Comparison of ENCODE assay signal across 18 cellular contexts in genomic region chr20:48875914-48876240, GRCh38. TPM values are rescaled to one million over a fixed set of nuclear protein-coding genes. Genes with fewer than 3 reads are reported as not detected.
DNase-seq lines count a peak whose midpoint lies in the region; ATAC-seq, FAIRE-seq and TF ChIP-seq lines count a peak whose summit lies in the region.
"Had no signal": no experiment of that assay in that cellular context is flagged by ENCODE, and none has a peak within 500 bp of the region (broad histone marks: within the 10 kb centered on the region; RNA-seq: fewer than 3 reads in every experiment).

No MANE protein-coding gene starts in this region.

- no peak for TF ChIP-seq POLR2A in H54 (IDR thresholded peaks at IDR 0.05; ENCODE audit: low read depth, low read length)

- no peak overlapping the region for H3K9ac ChIP-seq in fibroblast of lung (ENCODE audit: insufficient read depth, low read length)

- no peaks in the 10 kb centered on the region for H3K9me3 ChIP-seq in fibroblast of lung (ENCODE audit: control insufficient read depth, insufficient read depth, low read depth, low read length)
- H3K9me3 ChIP-seq: psoas muscle, tibial artery had no signal

- H3K27me3 ChIP-seq in fibroblast of lung (ENCODE audit: control insufficient read depth, insufficient read depth, low read length): no peaks in the 10 kb centered on the region
- H3K27me3 ChIP-seq: tibial artery had no signal

- no peaks in the 10 kb centered on the region for H3K36me3 ChIP-seq in fibroblast of lung (ENCODE audit: control insufficient read depth, insufficient read depth, low read length)
- H3K36me3 ChIP-seq: tibial artery had no signal

- H3K4me1 ChIP-seq in fibroblast of lung (ENCODE audit: control insufficient read depth, extremely low read depth, insufficient read depth, low read length): no peaks in the 10 kb centered on the region
- H3K4me1 ChIP-seq: psoas muscle had no signal

- no peaks in the 10 kb centered on the region for H4K20me1 ChIP-seq in fibroblast of lung (ENCODE audit: control insufficient read depth, extremely low read depth, insufficient read depth, low read length)

- peak; percentile 62 for DNase-seq in A172 (ENCODE audit: low spot score)
- DNase-seq in H54 (ENCODE audit: insufficient read length, low spot score): peak; percentile 39
- peak; percentile 89 for DNase-seq in RWPE1 (ENCODE audit: low spot score)
- DNase-seq in fibroblast of lung (ENCODE audit: low read depth in 2 of 2): peak; percentile 5 to 13
- no peak for DNase-seq in ecto neural progenitor cell (ENCODE audit: low spot score)
- no peak for DNase-seq in activated naive CD4-positive, alpha-beta T cell treated with Interleukin-2 at 50 U/mL for 16 hours
- DNase-seq in SIG-M5 treated with dmso at 0.1 percent for 504 hours (lab: John Stamatoyannopoulos, UW; ENCODE audit: unreplicated experiment): no peak
- DNase-seq: ACHN; activated CD4-positive, alpha-beta T cell treated with anti-CD3 and anti-CD28 coated beads, Interleukin-2, amount 50 U/mL, for 1 hour; head of caudate nucleus; NCI-H2081; OCI-M1; psoas muscle; SW 1271 had no signal

- no peaks in the 10 kb centered on the region for H3K79me2 ChIP-seq in fibroblast of lung (ENCODE audit: control insufficient read depth, insufficient read depth, low read length)

- CTCF ChIA-PET in RWPE1 (lab: Yijun Ruan, JAX): no interaction called here

- H3K4me3 ChIP-seq in fibroblast of lung (replicated peaks in 1 of 4; ENCODE audit: control extremely low read depth in 1 of 4, insufficient read depth in 1 of 4, low read depth in 3 of 4, low read length in 4 of 4): no peak overlapping the region
- H3K4me3 ChIP-seq: psoas muscle, tibial artery had no signal

- no peak for TF ChIP-seq CTCF in RWPE1 (conservative IDR thresholded peaks at IDR 0.05; ENCODE audit: low read depth)
- TF ChIP-seq CTCF in fibroblast of lung (conservative IDR thresholded peaks at IDR 0.05 in 1 of 2, IDR thresholded peaks at IDR 0.05 in 1 of 2; ENCODE audit: low read depth in 1 of 2, low read length in 2 of 2): no peak

- no peak for ATAC-seq in GM21381 (IDR thresholded peaks at IDR 0.05; ENCODE audit: unreplicated experiment)
- ATAC-seq: activated T-helper 17 cell treated with anti-CD3 and anti-CD28 coated beads, Interleukin-2, amount 50 U/mL, for 72 hours had no signal

- no peak for FAIRE-seq in H54 (lab: Jason Lieb, UNC)
- FAIRE-seq: astrocyte had no signal

- H3K27ac ChIP-seq in RWPE1 (no peak overlapping the region), fibroblast of lung (ENCODE audit: insufficient read depth, low read length) (no peak overlapping the region)
- H3K27ac ChIP-seq: psoas muscle, tibial artery had no signal

- H3K4me2 ChIP-seq in fibroblast of lung (ENCODE audit: extremely low read depth, insufficient read depth, low read length): no peak overlapping the region

- POLR2A ChIA-PET in RWPE1 (lab: Yijun Ruan, JAX; ENCODE audit: low non-redundant PET): no interaction called here

- H2AFZ ChIP-seq in fibroblast of lung (ENCODE audit: low read length): no peak overlapping the region

RNA-seq across cellular contexts. Expression of gene ARFGEF2, which starts 45.6 kb away (rescaled TPM):
- 25.2 and 30.7 TPM in 2 replicates for total RNA-seq in A172 (2014; rRNA removed; shearing (Covaris generic))
- total RNA-seq in fibroblast of lung: 30.8 and 42.8 TPM in 2 replicates
- 14.7 and 17.3 TPM in 2 replicates for polyA plus RNA-seq in fibroblast of lung
- polyA plus RNA-seq in fibroblast of lung (2012): 10.1 and 13.5 TPM in 2 replicates
- polyA minus RNA-seq in fibroblast of lung (ENCODE audit: low replicate concordance): 32.1 and 35.1 TPM in 2 replicates

RNA-seq across cellular contexts. Expression of gene PREX1, which starts 48.1 kb away (rescaled TPM):
- total RNA-seq in A172 (2014; rRNA removed; shearing (Covaris generic)): 8.1 and 12.2 TPM in 2 replicates
- total RNA-seq in fibroblast of lung: 3.1 and 3.9 TPM in 2 replicates
- 1.0 and 2.9 TPM in 2 replicates for polyA plus RNA-seq in fibroblast of lung
- polyA plus RNA-seq in fibroblast of lung (2012): 1.6 and 4.3 TPM in 2 replicates
- polyA minus RNA-seq in fibroblast of lung (ENCODE audit: low replicate concordance): 3.5 and 12.1 TPM in 2 replicates

Comparison
In these comparisons a context has a peak if more than half of its experiments do, and no peak if none do; other contexts are left out.
1. DNase-seq: peak in A172 (single experiment), H54 (single experiment), RWPE1 (single experiment) and fibroblast of lung (2 of 2); none in ecto neural progenitor cell (single experiment), activated naive CD4-positive, alpha-beta T cell treated with Interleukin-2 at 50 U/mL for 16 hours (single experiment) and SIG-M5 treated with dmso at 0.1 percent for 504 hours (single experiment).